1 cellular context compared by ENCODE assay signal in genomic region chr19:40233811-40234389, GRCh38.
TF ChIP-seq lines count a peak whose summit lies in the region.

No MANE protein-coding gene starts in this region.

TF ChIP-seq in HepG2, 621 proteins besides CTCF, POLR2A, EP300 and RAD21:
- peak; percentile 47 for TF ChIP-seq RBM22 (optimal IDR thresholded peaks at IDR 0.05; ENCODE audit: low read length)
- peak; percentile 11 for TF ChIP-seq AGO2 (optimal IDR thresholded peaks at IDR 0.05; ENCODE audit: low read depth, low read length)
- TF ChIP-seq ZSCAN9 (CRISPR knock-in tag; IDR thresholded peaks at IDR 0.05; ENCODE audit: borderline replicate concordance), result no peak
- TF ChIP-seq PRDM10 (CRISPR knock-in tag; IDR thresholded peaks at IDR 0.05; ENCODE audit: low read depth), result no peak
